2 cellular contexts compared by ENCODE assay signal in genomic region chr6:43282060-43282459, GRCh38.
TF ChIP-seq lines count a peak whose summit lies in the region.

No MANE protein-coding gene starts in this region.

TF ChIP-seq in HepG2, 621 proteins besides CTCF, POLR2A, EP300 and RAD21:
- no peak for TF ChIP-seq MTF2 (CRISPR knock-in tag; IDR thresholded peaks at IDR 0.05; ENCODE audit: borderline replicate concordance)
- TF ChIP-seq, protein P1, sequence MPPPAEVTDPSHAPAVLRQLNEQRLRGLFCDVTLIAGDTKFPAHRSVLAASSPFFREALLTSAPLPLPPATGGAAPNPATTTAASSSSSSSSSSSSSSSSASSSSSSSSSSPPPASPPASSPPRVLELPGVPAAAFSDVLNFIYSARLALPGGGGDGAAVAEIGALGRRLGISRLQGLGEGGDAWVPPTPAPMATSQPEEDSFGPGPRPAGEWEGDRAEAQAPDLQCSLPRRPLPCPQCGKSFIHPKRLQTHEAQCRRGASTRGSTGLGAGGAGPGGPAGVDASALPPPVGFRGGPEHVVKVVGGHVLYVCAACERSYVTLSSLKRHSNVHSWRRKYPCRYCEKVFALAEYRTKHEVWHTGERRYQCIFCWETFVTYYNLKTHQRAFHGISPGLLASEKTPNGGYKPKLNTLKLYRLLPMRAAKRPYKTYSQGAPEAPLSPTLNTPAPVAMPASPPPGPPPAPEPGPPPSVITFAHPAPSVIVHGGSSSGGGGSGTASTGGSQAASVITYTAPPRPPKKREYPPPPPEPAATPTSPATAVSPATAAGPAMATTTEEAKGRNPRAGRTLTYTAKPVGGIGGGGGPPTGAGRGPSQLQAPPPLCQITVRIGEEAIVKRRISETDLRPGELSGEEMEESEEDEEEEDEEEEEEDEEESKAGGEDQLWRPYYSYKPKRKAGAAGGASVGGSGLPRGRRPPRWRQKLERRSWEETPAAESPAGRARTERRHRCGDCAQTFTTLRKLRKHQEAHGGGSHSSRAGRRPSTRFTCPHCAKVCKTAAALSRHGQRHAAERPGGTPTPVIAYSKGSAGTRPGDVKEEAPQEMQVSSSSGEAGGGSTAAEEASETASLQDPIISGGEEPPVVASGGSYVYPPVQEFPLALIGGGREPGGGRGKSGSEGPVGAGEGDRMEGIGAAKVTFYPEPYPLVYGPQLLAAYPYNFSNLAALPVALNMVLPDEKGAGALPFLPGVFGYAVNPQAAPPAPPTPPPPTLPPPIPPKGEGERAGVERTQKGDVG (CRISPR knock-in tag; IDR thresholded peaks at IDR 0.05; ENCODE audit: borderline replicate concordance) = peak; percentile 73; the same call in 1 of the 2 replicates
- peak in 1 of 2 experiments; percentile 29; a peak in 1 of 4 replicates for TF ChIP-seq MAFK (conservative IDR thresholded peaks at IDR 0.05 in 1 of 2, IDR thresholded peaks at IDR 0.05 in 1 of 2; ENCODE audit: low read length in 2 of 2)
- peak; percentile 31; the same call in 1 of the 2 replicates for TF ChIP-seq MAFF (IDR thresholded peaks at IDR 0.05; ENCODE audit: low read depth, low read length)
- peak; percentile 52; the same call in 1 of the 2 replicates for TF ChIP-seq ZNF687 (CRISPR knock-in tag; IDR thresholded peaks at IDR 0.05)
- 0 out of 2 replicates have a peak, but pooled peaks have one; percentile 16 for TF ChIP-seq MEIS1 (CRISPR knock-in tag; IDR thresholded peaks at IDR 0.05; ENCODE audit: borderline replicate concordance)
- TF ChIP-seq, protein P2, sequence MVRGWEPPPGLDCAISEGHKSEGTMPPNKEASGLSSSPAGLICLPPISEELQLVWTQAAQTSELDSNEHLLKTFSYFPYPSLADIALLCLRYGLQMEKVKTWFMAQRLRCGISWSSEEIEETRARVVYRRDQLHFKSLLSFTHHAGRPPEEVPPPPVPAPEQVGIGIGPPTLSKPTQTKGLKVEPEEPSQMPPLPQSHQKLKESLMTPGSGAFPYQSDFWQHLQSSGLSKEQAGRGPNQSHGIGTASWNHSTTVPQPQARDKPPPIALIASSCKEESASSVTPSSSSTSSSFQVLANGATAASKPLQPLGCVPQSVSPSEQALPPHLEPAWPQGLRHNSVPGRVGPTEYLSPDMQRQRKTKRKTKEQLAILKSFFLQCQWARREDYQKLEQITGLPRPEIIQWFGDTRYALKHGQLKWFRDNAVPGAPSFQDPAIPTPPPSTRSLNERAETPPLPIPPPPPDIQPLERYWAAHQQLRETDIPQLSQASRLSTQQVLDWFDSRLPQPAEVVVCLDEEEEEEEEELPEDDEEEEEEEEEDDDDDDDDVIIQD (CRISPR knock-in tag; IDR thresholded peaks at IDR 0.05; ENCODE audit: low read depth) = no peak
- TF ChIP-seq RXRA (CRISPR knock-in tag; IDR thresholded peaks at IDR 0.05) = 0 out of 2 replicates have a peak, but pooled peaks have one; percentile 3

TF ChIP-seq in H1, 55 proteins besides CTCF, POLR2A, EP300 and RAD21:
- TF ChIP-seq TEAD4 (IDR thresholded peaks at IDR 0.05; ENCODE audit: low read depth, low read length) (no peak), TAF1 (IDR thresholded peaks at IDR 0.05; ENCODE audit: low read depth, low read length) (no peak), GABPA (IDR thresholded peaks at IDR 0.05; ENCODE audit: borderline replicate concordance, insufficient read depth, low read length) (no peak), HDAC2 (IDR thresholded peaks at IDR 0.05; ENCODE audit: borderline replicate concordance in 1 of 2, low read depth in 2 of 2, low read length in 2 of 2) (no peak), FOSL1 (IDR thresholded peaks at IDR 0.05; ENCODE audit: insufficient read depth, low read depth, low read length) (no peak), BRCA1 (IDR thresholded peaks at IDR 0.05; ENCODE audit: low read depth, low read length) (no peak), KDM4A (IDR thresholded peaks at IDR 0.05; ENCODE audit: low read depth, low read length, severe bottlenecking) (no peak), POU5F1 (IDR thresholded peaks at IDR 0.05; ENCODE audit: low read depth, low read length) (no peak), CHD7 (IDR thresholded peaks at IDR 0.05; ENCODE audit: insufficient replicate concordance, low read length) (no peak), EGR1 (IDR thresholded peaks at IDR 0.05; ENCODE audit: borderline replicate concordance, low read depth, low read length) (no peak), CREB1 (IDR thresholded peaks at IDR 0.05) (no peak), BACH1 (IDR thresholded peaks at IDR 0.05; ENCODE audit: low read length) (no peak), SIRT6 (IDR thresholded peaks at IDR 0.05; ENCODE audit: low read length) (no peak), KDM1A (IDR thresholded peaks at IDR 0.05; ENCODE audit: borderline replicate concordance, low read length) (no peak)
- TF ChIP-seq, protein P3, sequence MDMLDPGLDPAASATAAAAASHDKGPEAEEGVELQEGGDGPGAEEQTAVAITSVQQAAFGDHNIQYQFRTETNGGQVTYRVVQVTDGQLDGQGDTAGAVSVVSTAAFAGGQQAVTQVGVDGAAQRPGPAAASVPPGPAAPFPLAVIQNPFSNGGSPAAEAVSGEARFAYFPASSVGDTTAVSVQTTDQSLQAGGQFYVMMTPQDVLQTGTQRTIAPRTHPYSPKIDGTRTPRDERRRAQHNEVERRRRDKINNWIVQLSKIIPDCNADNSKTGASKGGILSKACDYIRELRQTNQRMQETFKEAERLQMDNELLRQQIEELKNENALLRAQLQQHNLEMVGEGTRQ (IDR thresholded peaks at IDR 0.05; ENCODE audit: low read length) = no peak
